In the genomic region with DNA sequence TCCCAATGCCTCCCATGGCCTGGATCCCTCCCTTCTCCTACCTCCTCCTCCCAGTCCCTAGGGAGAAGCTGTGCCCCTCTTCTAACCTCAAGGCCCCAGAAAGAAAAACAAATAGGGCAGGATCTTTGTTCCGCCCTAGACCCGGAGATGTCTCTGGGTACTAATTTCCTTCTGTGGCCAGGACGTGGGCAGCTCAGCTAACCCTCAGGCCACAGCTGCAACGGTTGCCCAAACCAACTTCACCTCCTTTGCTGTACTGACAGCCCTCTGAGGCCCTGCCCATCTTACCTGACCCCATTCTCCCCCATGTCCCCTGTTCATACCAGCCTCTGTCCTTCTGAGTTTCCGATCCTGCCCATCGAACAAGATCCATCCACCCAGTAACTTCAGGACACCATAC, we compare ENCODE assay signal across 15 cellular contexts.
"Had no signal": no experiment of that assay in that cellular context is flagged by ENCODE, and none has a peak within 500 bp of the region (broad histone marks: within the 10 kb centered on the region; RNA-seq: fewer than 3 reads in every experiment).

No MANE protein-coding gene starts in this region.

- ATAC-seq: heart left ventricle, left lung, pancreas, upper lobe of right lung had no signal

- H3K27ac Mint-ChIP-seq: activated naive CD8-positive, alpha-beta T cell treated with anti-CD3 and anti-CD28 coated beads for 36 hours; memory B cell had no signal

- H3K27ac ChIP-seq: ascending aorta, coronary artery, left lung, pancreas, upper lobe of right lung had no signal

- H3K9me3 ChIP-seq: ascending aorta, heart left ventricle, left lung, pancreas, SK-N-SH, upper lobe of right lung had no signal

- H3K4me3 Mint-ChIP-seq: activated naive CD8-positive, alpha-beta T cell treated with anti-CD3 and anti-CD28 coated beads for 36 hours; memory B cell had no signal

- H3K4me1 ChIP-seq: ascending aorta, pancreas had no signal

- H3K4me3 ChIP-seq: ascending aorta, coronary artery, heart left ventricle, left lung, pancreas, upper lobe of right lung had no signal

- H3K27me3 Mint-ChIP-seq: activated naive CD8-positive, alpha-beta T cell treated with anti-CD3 and anti-CD28 coated beads for 36 hours had no signal

- H3K36me3 Mint-ChIP-seq: activated naive CD8-positive, alpha-beta T cell treated with anti-CD3 and anti-CD28 coated beads for 36 hours; memory B cell had no signal

- H3K27me3 ChIP-seq: ascending aorta, heart left ventricle, left lung, pancreas, upper lobe of right lung had no signal

- DNase-seq: activated CD4-positive, alpha-beta T cell treated with anti-CD3 and anti-CD28 coated beads, Interleukin-2, amount 50 U/mL, for 48 hours; activated CD4-positive, CD25-positive, alpha-beta regulatory T cell; activated naive CD8-positive, alpha-beta T cell treated with anti-CD3 and anti-CD28 coated beads for 36 hours; effector CD8-positive, alpha-beta T cell; foreskin melanocyte; heart left ventricle; left lung; pancreas; SK-N-SH; stimulated activated CD4-positive, alpha-beta T cell treated with anti-CD3 and anti-CD28 coated beads, Interleukin-12 subunit alpha, Interleukin-12 subunit beta, amount 100 ng/mL, for 4 hours; stimulated activated naive CD4-positive, alpha-beta T cell; upper lobe of right lung had no signal

- H3K9me3 Mint-ChIP-seq: activated naive CD8-positive, alpha-beta T cell treated with anti-CD3 and anti-CD28 coated beads for 36 hours; memory B cell had no signal

- H3K36me3 ChIP-seq: ascending aorta, heart left ventricle, left lung, pancreas, upper lobe of right lung had no signal
